In genomic region chr3:107013606-107014005, GRCh38 we compare ENCODE assay signal across 16 cellular contexts.
DNase-seq lines count a peak whose midpoint lies in the region; ATAC-seq and TF ChIP-seq lines count a peak whose summit lies in the region.
"Had no signal": no experiment of that assay in that cellular context is flagged by ENCODE, and none has a peak within 500 bp of the region (broad histone marks: within the 10 kb centered on the region; RNA-seq: fewer than 3 reads in every experiment).

No MANE protein-coding gene starts in this region.

- H3K27me3 Mint-ChIP-seq in MCF 10A (ENCODE audit: insufficient read depth, unreplicated experiment), result no peaks in the 10 kb centered on the region
- peaks cover 6% of the 10 kb centered on the region for H3K27me3 Mint-ChIP-seq in activated CD8-positive, alpha-beta memory T cell treated with anti-CD3 and anti-CD28 coated beads, Interleukin-2, amount 10 ng/mL, durations not matched to agents 7 days and 5 days
- H3K27me3 Mint-ChIP-seq: B cell; CD4-positive, alpha-beta T cell had no signal

- H3K4me1 Mint-ChIP-seq in MCF 10A (ENCODE audit: insufficient read depth, unreplicated experiment), result no peaks in the 10 kb centered on the region
- no peaks in the 10 kb centered on the region for H3K4me1 Mint-ChIP-seq in activated CD8-positive, alpha-beta memory T cell treated with anti-CD3 and anti-CD28 coated beads, Interleukin-2, amount 10 ng/mL, durations not matched to agents 7 days and 5 days
- H3K4me1 Mint-ChIP-seq: B cell had no signal

- TF ChIP-seq CTCF in HFF-Myc (IDR thresholded peaks at IDR 0.05; ENCODE audit: low read depth, low read length, missing control alignments) (no peak), MCF 10A (IDR thresholded peaks at IDR 0.05; ENCODE audit: unreplicated experiment) (no peak)

- H3K4me3 ChIP-seq in HFF-Myc (replicated peaks; ENCODE audit: low read depth, low read length), result no peak overlapping the region
- H3K4me3 ChIP-seq: HAP-1 had no signal

- CTCF ChIA-PET in MCF 10A (lab: Yijun Ruan, JAX), result no interaction called here
- CTCF ChIA-PET in activated CD8-positive, alpha-beta memory T cell treated with anti-CD3 and anti-CD28 coated beads, Interleukin-2, amount 10 ng/mL, durations not matched to agents 7 days and 5 days (lab: Charles Lee), result no interaction called here

- no TSS peak for BruUV-seq in MCF 10A (replicated peaks; lab: Mats Ljungman, UMichigan)

- POLR2A ChIA-PET in MCF 10A (lab: Yijun Ruan, JAX), result interaction anchor here (0.6 kb wide), 1 partner anchor 13 kb away, joined by 3 read pairs; no protein-coding TSS in a partner anchor

- H3K9me3 Mint-ChIP-seq in MCF 10A (ENCODE audit: unreplicated experiment), result peaks cover 7% of the 10 kb centered on the region
- H3K9me3 Mint-ChIP-seq in activated CD8-positive, alpha-beta memory T cell treated with anti-CD3 and anti-CD28 coated beads, Interleukin-2, amount 10 ng/mL, durations not matched to agents 7 days and 5 days (ENCODE audit: low read depth), result peaks cover 2% of the 10 kb centered on the region

- ATAC-seq in activated CD8-positive, alpha-beta memory T cell treated with anti-CD3 and anti-CD28 coated beads, Interleukin-2, amount 10 ng/mL, durations not matched to agents 7 days and 5 days, result no peak
- ATAC-seq: HepG2 had no signal

- H3K36me3 Mint-ChIP-seq in MCF 10A (ENCODE audit: insufficient read depth, unreplicated experiment), result no peaks in the 10 kb centered on the region
- H3K36me3 Mint-ChIP-seq in activated CD8-positive, alpha-beta memory T cell treated with anti-CD3 and anti-CD28 coated beads, Interleukin-2, amount 10 ng/mL, durations not matched to agents 7 days and 5 days, result no peaks in the 10 kb centered on the region

- intact Hi-C loops in MCF 10A (cut with micrococcal nuclease), result no loop called here

- H3K27ac Mint-ChIP-seq in MCF 10A (ENCODE audit: low read depth, unreplicated experiment), result no peak overlapping the region
- H3K27ac Mint-ChIP-seq in activated CD8-positive, alpha-beta memory T cell treated with anti-CD3 and anti-CD28 coated beads, Interleukin-2, amount 10 ng/mL, durations not matched to agents 7 days and 5 days, result no peak overlapping the region
- H3K27ac Mint-ChIP-seq: B cell; CD4-positive, alpha-beta T cell; HFFc6 had no signal

- H3K4me3 Mint-ChIP-seq in MCF 10A (ENCODE audit: unreplicated experiment), result no peak overlapping the region
- H3K4me3 Mint-ChIP-seq in activated CD8-positive, alpha-beta memory T cell treated with anti-CD3 and anti-CD28 coated beads, Interleukin-2, amount 10 ng/mL, durations not matched to agents 7 days and 5 days, result no peak overlapping the region
- H3K4me3 Mint-ChIP-seq: B cell; CD4-positive, alpha-beta T cell; HFFc6 had no signal

- DNase-seq in HFF-Myc (ENCODE audit: extremely low read depth, low read depth) (peak; percentile 4), NCI-H446 treated with DMSO at 0.1 percent for 48 hours (lab: John Stamatoyannopoulos, UW) (peak; percentile 22), fibroblast of gingiva (ENCODE audit: low read depth) (peak; percentile 72), superior temporal gyrus (ENCODE audit: extremely low spot score) (peak; percentile 46), MCF 10A (ENCODE audit: unreplicated experiment) (no peak), ureter (ENCODE audit: low spot score) (no peak)
- no peak for DNase-seq in activated CD8-positive, alpha-beta memory T cell treated with anti-CD3 and anti-CD28 coated beads, Interleukin-2, amount 10 ng/mL, durations not matched to agents 7 days and 5 days
- DNase-seq: ACHN; C1 segment of cervical spinal cord; CD4-positive, alpha-beta T cell; DND-41; GDM1; HFFc6 had no signal

Comparison
In these comparisons a context has a peak if more than half of its experiments do, and no peak if none do; other contexts are left out.
1. DNase-seq: peak in HFF-Myc (single experiment), NCI-H446 treated with DMSO at 0.1 percent for 48 hours (single experiment), fibroblast of gingiva (single experiment) and superior temporal gyrus (single experiment); none in MCF 10A (single experiment), activated CD8-positive, alpha-beta memory T cell treated with anti-CD3 and anti-CD28 coated beads, Interleukin-2, amount 10 ng/mL, durations not matched to agents 7 days and 5 days (single experiment) and ureter (single experiment).